In genomic region chr2:134273240-134273983, GRCh38 we compare ENCODE assay signal across 19 cellular contexts. TPM values are rescaled to one million over a fixed set of nuclear protein-coding genes. Genes with fewer than 3 reads are reported as not detected.
DNase-seq lines count a peak whose midpoint lies in the region; ATAC-seq and TF ChIP-seq lines count a peak whose summit lies in the region.
"Had no signal": no experiment of that assay in that cellular context is flagged by ENCODE, and none has a peak within 500 bp of the region (broad histone marks: within the 10 kb centered on the region; RNA-seq: fewer than 3 reads in every experiment).

No MANE protein-coding gene starts in this region.

- no peak overlapping the region for H3K9ac ChIP-seq in SU-DHL-6 (ENCODE audit: low read length)

- no peak overlapping the region for H3K27ac ChIP-seq in SU-DHL-6 (ENCODE audit: low read depth, low read length)

- no peak overlapping the region for H3K4me3 ChIP-seq in SU-DHL-6 (ENCODE audit: insufficient read depth, low read length, poor library complexity, severe bottlenecking)

- H3K9me3 ChIP-seq in SU-DHL-6 (ENCODE audit: insufficient read depth, low read length) = no peaks in the 10 kb centered on the region

- ATAC-seq in activated naive CD4-positive, alpha-beta T cell treated with anti-CD3 and anti-CD28 coated beads, Interleukin-2, amount 50 U/mL, for 72 hours = no peak
- ATAC-seq in stimulated activated memory B cell treated with anti-CD40 and anti-IgM and Interleukin-4, amounts not matched to agents 10 μg/mL and 1 μg/mL and 100 μg/mL, for 72 hours = no peak
- no peak for ATAC-seq in T-cell (replicated peaks in 1 of 4)
- ATAC-seq in HG02763 (IDR thresholded peaks at IDR 0.05; ENCODE audit: unreplicated experiment) = no peak

- no peak overlapping the region for H2AFZ ChIP-seq in SU-DHL-6 (ENCODE audit: low read depth, low read length, severe bottlenecking)

- H3K27ac Mint-ChIP-seq in activated naive CD4-positive, alpha-beta T cell treated with anti-CD3 and anti-CD28 coated beads, Interleukin-2, amount 50 U/mL, for 24 hours = peak overlapping the region; percentile 63
- no peak overlapping the region for H3K27ac Mint-ChIP-seq in activated naive CD4-positive, alpha-beta T cell treated with anti-CD3 and anti-CD28 coated beads, Interleukin-2, amount 50 U/mL, for 72 hours
- peak overlapping the region; percentile 94 for H3K27ac Mint-ChIP-seq in stimulated activated memory B cell treated with anti-CD40 and anti-IgM and Interleukin-4, amounts not matched to agents 10 μg/mL and 1 μg/mL and 100 μg/mL, for 72 hours
- H3K27ac Mint-ChIP-seq in mesothelial cell of epicardium = no peak overlapping the region
- no peak overlapping the region for H3K27ac Mint-ChIP-seq in T-cell

- POLR2A ChIA-PET in T-cell (lab: Charles Lee) = interaction anchor here (0.7 kb wide), 2 partner anchors 111 to 147 kb away, joined by 3 to 4 read pairs; no protein-coding TSS in a partner anchor

- no peaks in the 10 kb centered on the region for H4K20me1 ChIP-seq in SU-DHL-6 (ENCODE audit: low read depth, low read length)

- no peaks in the 10 kb centered on the region for H3K79me2 ChIP-seq in SU-DHL-6 (ENCODE audit: insufficient read depth, low read length)

- peaks cover 11% of the 10 kb centered on the region; the same call in 1 of the 2 replicates for H3F3A ChIP-seq in SU-DHL-6 (ENCODE audit: insufficient read depth)

- H3K27me3 ChIP-seq in SU-DHL-6 (ENCODE audit: low read length) = no peaks in the 10 kb centered on the region

- peak overlapping the region; percentile 68 for H3K4me2 ChIP-seq in SU-DHL-6 (ENCODE audit: low read depth, low read length, poor library complexity, severe bottlenecking)

- no peaks in the 10 kb centered on the region for H3K9me2 ChIP-seq in SU-DHL-6 (replicated peaks; ENCODE audit: insufficient read depth, low read length)

- H3K36me3 ChIP-seq in SU-DHL-6 (ENCODE audit: low read length) = 0 out of 2 replicates have a peak, but pooled peaks cover 4% of the 10 kb centered on the region

- no peak overlapping the region for H3K4me3 Mint-ChIP-seq in activated naive CD4-positive, alpha-beta T cell treated with anti-CD3 and anti-CD28 coated beads, Interleukin-2, amount 50 U/mL, for 24 hours
- H3K4me3 Mint-ChIP-seq in stimulated activated memory B cell treated with anti-CD40 and anti-IgM and Interleukin-4, amounts not matched to agents 10 μg/mL and 1 μg/mL and 100 μg/mL, for 72 hours = peak overlapping the region; percentile 48
- H3K4me3 Mint-ChIP-seq in mesothelial cell of epicardium (no peak overlapping the region), T-cell (no peak overlapping the region)
- H3K4me3 Mint-ChIP-seq: CD14-positive monocyte had no signal

- H3K27me3 Mint-ChIP-seq in activated naive CD4-positive, alpha-beta T cell treated with anti-CD3 and anti-CD28 coated beads, Interleukin-2, amount 50 U/mL, for 24 hours = no peaks in the 10 kb centered on the region
- H3K27me3 Mint-ChIP-seq in stimulated activated memory B cell treated with anti-CD40 and anti-IgM and Interleukin-4, amounts not matched to agents 10 μg/mL and 1 μg/mL and 100 μg/mL, for 72 hours = no peaks in the 10 kb centered on the region
- H3K27me3 Mint-ChIP-seq in mesothelial cell of epicardium (ENCODE audit: low read depth) (no peaks in the 10 kb centered on the region), T-cell (no peaks in the 10 kb centered on the region)

- no peak for DNase-seq in activated naive CD4-positive, alpha-beta T cell treated with anti-CD3 and anti-CD28 coated beads, Interleukin-2, amount 50 U/mL, for 72 hours (ENCODE audit: low spot score in 2 of 2)
- DNase-seq in left kidney (ENCODE audit: low read depth, low spot score) (peak; percentile 54), mesothelial cell of epicardium (ENCODE audit: low spot score in 2 of 2, unreplicated experiment in 2 of 2) (no peak), T-cell (no peak)
- DNase-seq: 8988T, COR-L47, DMS153, GOT3, KG1, NCI-H1092 treated with DMSO at 0.1 percent for 48 hours, NCI-H1694, NCI-H446 treated with DMSO at 0.1 percent for 48 hours, NCI-H774, SHP77 treated with DMSO at 0.1 percent for 48 hours had no signal

- H3K9me3 Mint-ChIP-seq in activated naive CD4-positive, alpha-beta T cell treated with anti-CD3 and anti-CD28 coated beads, Interleukin-2, amount 50 U/mL, for 24 hours = peaks cover 5% of the 10 kb centered on the region
- no peaks in the 10 kb centered on the region for H3K9me3 Mint-ChIP-seq in activated naive CD4-positive, alpha-beta T cell treated with anti-CD3 and anti-CD28 coated beads, Interleukin-2, amount 50 U/mL, for 72 hours
- H3K9me3 Mint-ChIP-seq in stimulated activated memory B cell treated with anti-CD40 and anti-IgM and Interleukin-4, amounts not matched to agents 10 μg/mL and 1 μg/mL and 100 μg/mL, for 72 hours = peaks cover 5% of the 10 kb centered on the region
- H3K9me3 Mint-ChIP-seq in mesothelial cell of epicardium (no peaks in the 10 kb centered on the region), T-cell (no peaks in the 10 kb centered on the region)

- peaks cover 61% of the 10 kb centered on the region for H3K4me1 Mint-ChIP-seq in activated naive CD4-positive, alpha-beta T cell treated with anti-CD3 and anti-CD28 coated beads, Interleukin-2, amount 50 U/mL, for 24 hours
- H3K4me1 Mint-ChIP-seq in stimulated activated memory B cell treated with anti-CD40 and anti-IgM and Interleukin-4, amounts not matched to agents 10 μg/mL and 1 μg/mL and 100 μg/mL, for 72 hours = peaks cover 92% of the 10 kb centered on the region
- H3K4me1 Mint-ChIP-seq in mesothelial cell of epicardium (peaks cover 3% of the 10 kb centered on the region), T-cell (peaks cover 63 to 72% (median 64%) of the 10 kb centered on the region in 3 donors)

- no peak for TF ChIP-seq CTCF in SU-DHL-6 (IDR thresholded peaks at IDR 0.05; ENCODE audit: insufficient read depth, low read length, poor library complexity, severe bottlenecking)
- no peak for TF ChIP-seq CTCF in mesothelial cell of epicardium (IDR thresholded peaks at IDR 0.05; ENCODE audit: unreplicated experiment)

- H3K36me3 Mint-ChIP-seq in activated naive CD4-positive, alpha-beta T cell treated with anti-CD3 and anti-CD28 coated beads, Interleukin-2, amount 50 U/mL, for 24 hours = peaks cover 33% of the 10 kb centered on the region
- H3K36me3 Mint-ChIP-seq in activated naive CD4-positive, alpha-beta T cell treated with anti-CD3 and anti-CD28 coated beads, Interleukin-2, amount 50 U/mL, for 72 hours = peaks cover 7 to 10% of the 10 kb centered on the region in 2 donors
- peaks cover 46% of the 10 kb centered on the region for H3K36me3 Mint-ChIP-seq in stimulated activated memory B cell treated with anti-CD40 and anti-IgM and Interleukin-4, amounts not matched to agents 10 μg/mL and 1 μg/mL and 100 μg/mL, for 72 hours
- peaks cover 2% of the 10 kb centered on the region for H3K36me3 Mint-ChIP-seq in mesothelial cell of epicardium
- peaks cover 53% of the 10 kb centered on the region for H3K36me3 Mint-ChIP-seq in T-cell

- CTCF ChIA-PET in T-cell (lab: Charles Lee) = interaction anchor here (0.5 to 0.7 kb wide), 4 partner anchors 21 to 76 kb away, joined by 3 to 5 read pairs (median 3); no protein-coding TSS in a partner anchor

RNA-seq across cellular contexts. Expression of gene MGAT5, which starts 19.5 kb away (rescaled TPM):
- 10 to 100 TPM; 11.8 to 13.2 TPM for total RNA-seq in activated naive CD4-positive, alpha-beta T cell treated with anti-CD3 and anti-CD28 coated beads, Interleukin-2, amount 50 U/mL, for 72 hours
- 38.2 to 42.9 TPM (median 41.1 TPM) in 3 replicates for total RNA-seq in mesothelial cell of epicardium
- 10 to 100 TPM; 61.1 to 94.9 (median 81.8) TPM for total RNA-seq in T-cell

Comparison
In these comparisons a context has a peak if more than half of its experiments do, and no peak if none do; other contexts are left out.
1. H3K27ac Mint-ChIP-seq: peak in activated naive CD4-positive, alpha-beta T cell treated with anti-CD3 and anti-CD28 coated beads, Interleukin-2, amount 50 U/mL, for 24 hours (single experiment) and stimulated activated memory B cell treated with anti-CD40 and anti-IgM and Interleukin-4, amounts not matched to agents 10 μg/mL and 1 μg/mL and 100 μg/mL, for 72 hours (single experiment); none in activated naive CD4-positive, alpha-beta T cell treated with anti-CD3 and anti-CD28 coated beads, Interleukin-2, amount 50 U/mL, for 72 hours (0 of 2), mesothelial cell of epicardium (single experiment) and T-cell (0 of 2).